1 cellular context compared by ENCODE assay signal in the genomic region with DNA sequence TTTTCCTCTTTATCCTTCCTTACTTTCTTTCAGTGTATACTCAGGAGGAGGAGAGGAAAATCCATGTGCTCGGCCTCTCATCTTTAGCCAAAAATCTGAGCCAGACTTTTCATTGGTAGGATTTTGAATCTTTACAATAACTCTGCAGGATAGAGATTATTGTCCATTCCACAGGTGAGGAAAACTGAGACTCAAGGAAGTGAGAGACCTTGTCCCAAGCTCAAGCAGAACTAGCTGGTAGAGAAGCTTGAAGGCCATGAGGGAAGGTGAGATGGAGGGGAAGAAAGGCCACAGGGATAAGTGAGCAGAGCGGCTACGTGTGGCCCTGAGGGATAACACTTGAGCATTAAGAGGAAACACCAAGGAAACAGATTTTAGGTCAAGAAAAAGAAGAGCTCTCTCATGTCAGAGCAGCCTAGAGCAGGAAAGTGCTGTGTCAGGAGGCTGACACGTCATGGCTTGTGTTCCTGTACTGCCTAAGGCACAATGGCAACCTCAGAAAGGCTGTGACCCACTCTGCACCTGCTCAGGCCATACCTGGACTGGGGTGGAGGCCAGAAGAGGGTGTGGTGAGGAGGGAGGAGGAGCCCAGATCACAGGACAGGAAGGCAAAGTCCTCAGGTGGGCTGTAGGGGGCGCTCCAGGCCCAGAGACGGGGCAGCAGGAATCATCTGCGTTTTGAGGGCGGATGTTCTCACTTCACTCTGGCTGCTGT.
A peak's percentile ranks its signal among the peaks of the same experiment; 100 is the strongest.
TF ChIP-seq lines count a peak whose summit lies in the region.

No MANE protein-coding gene starts in this region.

TF ChIP-seq in K562, 482 proteins besides CTCF, POLR2A, EP300 and RAD21 (continued from another document and continues in another):
- TF ChIP-seq ZNF318 (IDR thresholded peaks at IDR 0.05; ENCODE audit: borderline replicate concordance in 1 of 2, low read depth in 1 of 2), result no peak
- TF ChIP-seq DIDO1 (tag; IDR thresholded peaks at IDR 0.05; ENCODE audit: low read depth), result no peak
- TF ChIP-seq GABPB1 (CRISPR knock-in tag; IDR thresholded peaks at IDR 0.05), result no peak
- no peak for TF ChIP-seq MCM5 (IDR thresholded peaks at IDR 0.05; ENCODE audit: low read depth)
- no peak for TF ChIP-seq U2AF2 (optimal IDR thresholded peaks at IDR 0.05; ENCODE audit: low read depth, low read length)
- TF ChIP-seq, protein P1, sequence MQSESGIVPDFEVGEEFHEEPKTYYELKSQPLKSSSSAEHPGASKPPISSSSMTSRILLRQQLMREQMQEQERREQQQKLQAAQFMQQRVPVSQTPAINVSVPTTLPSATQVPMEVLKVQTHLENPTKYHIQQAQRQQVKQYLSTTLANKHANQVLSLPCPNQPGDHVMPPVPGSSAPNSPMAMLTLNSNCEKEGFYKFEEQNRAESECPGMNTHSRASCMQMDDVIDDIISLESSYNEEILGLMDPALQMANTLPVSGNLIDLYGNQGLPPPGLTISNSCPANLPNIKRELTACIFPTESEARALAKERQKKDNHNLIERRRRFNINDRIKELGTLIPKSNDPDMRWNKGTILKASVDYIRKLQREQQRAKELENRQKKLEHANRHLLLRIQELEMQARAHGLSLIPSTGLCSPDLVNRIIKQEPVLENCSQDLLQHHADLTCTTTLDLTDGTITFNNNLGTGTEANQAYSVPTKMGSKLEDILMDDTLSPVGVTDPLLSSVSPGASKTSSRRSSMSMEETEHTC (IDR thresholded peaks at IDR 0.05), result no peak
- no peak for TF ChIP-seq REST (CRISPR knock-in tag; IDR thresholded peaks at IDR 0.05; ENCODE audit: low read depth)
- no peak for TF ChIP-seq ZNF75A (CRISPR knock-in tag; IDR thresholded peaks at IDR 0.05)
- no peak for TF ChIP-seq NFXL1 (CRISPR knock-in tag; IDR thresholded peaks at IDR 0.05)
- TF ChIP-seq ZNF77 (CRISPR knock-in tag; IDR thresholded peaks at IDR 0.05), result no peak
- TF ChIP-seq ZNF3 (CRISPR knock-in tag; IDR thresholded peaks at IDR 0.05), result no peak
- no peak for TF ChIP-seq ZNF398 (CRISPR knock-in tag; IDR thresholded peaks at IDR 0.05)
- no peak for TF ChIP-seq ZNF764 (CRISPR knock-in tag; IDR thresholded peaks at IDR 0.05; ENCODE audit: low read depth)
- no peak for TF ChIP-seq ESRRB (CRISPR knock-in tag; IDR thresholded peaks at IDR 0.05; ENCODE audit: borderline replicate concordance)
- TF ChIP-seq, protein P2, sequence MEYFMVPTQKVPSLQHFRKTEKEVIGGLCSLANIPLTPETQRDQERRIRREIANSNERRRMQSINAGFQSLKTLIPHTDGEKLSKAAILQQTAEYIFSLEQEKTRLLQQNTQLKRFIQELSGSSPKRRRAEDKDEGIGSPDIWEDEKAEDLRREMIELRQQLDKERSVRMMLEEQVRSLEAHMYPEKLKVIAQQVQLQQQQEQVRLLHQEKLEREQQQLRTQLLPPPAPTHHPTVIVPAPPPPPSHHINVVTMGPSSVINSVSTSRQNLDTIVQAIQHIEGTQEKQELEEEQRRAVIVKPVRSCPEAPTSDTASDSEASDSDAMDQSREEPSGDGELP (CRISPR knock-in tag; IDR thresholded peaks at IDR 0.05; ENCODE audit: borderline replicate concordance), result peak; percentile 61; the same call in 1 of the 2 replicates
- no peak for TF ChIP-seq SRSF3 (IDR thresholded peaks at IDR 0.05; ENCODE audit: insufficient read depth, low read length)
- TF ChIP-seq L3MBTL2 (IDR thresholded peaks at IDR 0.05), result peak; percentile 23; the same call in 1 of the 2 replicates
- TF ChIP-seq ZNF431 (CRISPR knock-in tag; IDR thresholded peaks at IDR 0.05), result no peak
- TF ChIP-seq SIRT6 (IDR thresholded peaks at IDR 0.05; ENCODE audit: low read depth, low read length), result no peak
- TF ChIP-seq, protein P3, sequence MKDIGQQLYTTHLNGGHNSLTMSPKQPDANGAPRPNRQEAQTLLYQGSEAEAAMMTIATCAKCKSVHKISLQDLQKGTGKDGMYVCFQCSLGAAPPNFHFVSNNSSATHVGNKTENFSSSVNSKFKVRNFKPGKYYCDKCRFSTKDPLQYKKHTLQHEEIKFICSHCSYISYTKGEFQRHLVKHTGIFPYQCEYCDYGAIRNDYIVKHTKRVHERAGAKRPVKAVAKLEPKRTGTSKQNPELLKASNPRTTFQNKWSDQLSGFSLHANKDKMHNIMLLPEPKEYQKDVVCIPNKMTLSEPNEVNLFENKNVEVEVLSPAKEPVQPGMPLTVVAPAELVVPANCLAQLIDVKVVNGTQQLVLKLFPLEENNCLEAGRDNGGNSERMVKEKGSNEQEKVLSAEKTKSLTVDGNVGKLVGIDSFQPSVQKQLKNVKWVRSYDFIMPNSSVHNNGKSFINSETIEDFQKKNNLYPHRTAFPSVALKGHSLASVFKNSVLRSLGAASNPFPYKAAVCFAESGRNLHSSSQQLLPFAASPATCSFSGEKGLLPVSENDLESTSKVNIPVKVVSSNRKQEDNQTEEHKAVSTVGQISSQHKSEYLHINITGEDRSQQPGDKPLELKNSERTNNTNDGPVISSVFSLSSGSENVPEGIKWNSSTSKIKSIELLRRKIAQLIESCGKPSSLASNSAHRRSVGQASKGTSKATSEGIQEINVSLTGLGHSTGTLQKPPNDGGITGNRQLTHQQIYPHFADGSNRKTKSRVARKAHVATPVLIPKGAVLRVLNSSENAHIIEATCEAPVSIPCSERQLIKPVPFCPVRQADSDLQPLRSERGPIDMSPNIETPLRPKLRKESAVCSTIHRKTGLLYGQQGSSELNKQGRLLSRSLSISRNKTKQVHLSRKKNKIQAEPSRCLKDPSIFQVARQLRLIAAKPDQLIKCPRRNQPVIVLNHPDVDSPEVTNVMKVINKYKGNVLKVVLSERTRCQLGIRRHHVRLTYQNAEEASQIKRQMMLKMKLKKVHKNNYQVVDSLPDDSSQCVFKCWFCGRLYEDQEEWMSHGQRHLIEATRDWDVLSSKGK (CRISPR knock-in tag; IDR thresholded peaks at IDR 0.05), result no peak
- TF ChIP-seq, protein P4, sequence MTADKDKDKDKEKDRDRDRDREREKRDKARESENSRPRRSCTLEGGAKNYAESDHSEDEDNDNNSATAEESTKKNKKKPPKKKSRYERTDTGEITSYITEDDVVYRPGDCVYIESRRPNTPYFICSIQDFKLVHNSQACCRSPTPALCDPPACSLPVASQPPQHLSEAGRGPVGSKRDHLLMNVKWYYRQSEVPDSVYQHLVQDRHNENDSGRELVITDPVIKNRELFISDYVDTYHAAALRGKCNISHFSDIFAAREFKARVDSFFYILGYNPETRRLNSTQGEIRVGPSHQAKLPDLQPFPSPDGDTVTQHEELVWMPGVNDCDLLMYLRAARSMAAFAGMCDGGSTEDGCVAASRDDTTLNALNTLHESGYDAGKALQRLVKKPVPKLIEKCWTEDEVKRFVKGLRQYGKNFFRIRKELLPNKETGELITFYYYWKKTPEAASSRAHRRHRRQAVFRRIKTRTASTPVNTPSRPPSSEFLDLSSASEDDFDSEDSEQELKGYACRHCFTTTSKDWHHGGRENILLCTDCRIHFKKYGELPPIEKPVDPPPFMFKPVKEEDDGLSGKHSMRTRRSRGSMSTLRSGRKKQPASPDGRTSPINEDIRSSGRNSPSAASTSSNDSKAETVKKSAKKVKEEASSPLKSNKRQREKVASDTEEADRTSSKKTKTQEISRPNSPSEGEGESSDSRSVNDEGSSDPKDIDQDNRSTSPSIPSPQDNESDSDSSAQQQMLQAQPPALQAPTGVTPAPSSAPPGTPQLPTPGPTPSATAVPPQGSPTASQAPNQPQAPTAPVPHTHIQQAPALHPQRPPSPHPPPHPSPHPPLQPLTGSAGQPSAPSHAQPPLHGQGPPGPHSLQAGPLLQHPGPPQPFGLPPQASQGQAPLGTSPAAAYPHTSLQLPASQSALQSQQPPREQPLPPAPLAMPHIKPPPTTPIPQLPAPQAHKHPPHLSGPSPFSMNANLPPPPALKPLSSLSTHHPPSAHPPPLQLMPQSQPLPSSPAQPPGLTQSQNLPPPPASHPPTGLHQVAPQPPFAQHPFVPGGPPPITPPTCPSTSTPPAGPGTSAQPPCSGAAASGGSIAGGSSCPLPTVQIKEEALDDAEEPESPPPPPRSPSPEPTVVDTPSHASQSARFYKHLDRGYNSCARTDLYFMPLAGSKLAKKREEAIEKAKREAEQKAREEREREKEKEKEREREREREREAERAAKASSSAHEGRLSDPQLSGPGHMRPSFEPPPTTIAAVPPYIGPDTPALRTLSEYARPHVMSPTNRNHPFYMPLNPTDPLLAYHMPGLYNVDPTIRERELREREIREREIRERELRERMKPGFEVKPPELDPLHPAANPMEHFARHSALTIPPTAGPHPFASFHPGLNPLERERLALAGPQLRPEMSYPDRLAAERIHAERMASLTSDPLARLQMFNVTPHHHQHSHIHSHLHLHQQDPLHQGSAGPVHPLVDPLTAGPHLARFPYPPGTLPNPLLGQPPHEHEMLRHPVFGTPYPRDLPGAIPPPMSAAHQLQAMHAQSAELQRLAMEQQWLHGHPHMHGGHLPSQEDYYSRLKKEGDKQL (CRISPR knock-in tag; IDR thresholded peaks at IDR 0.05; ENCODE audit: borderline replicate concordance), result no peak
- TF ChIP-seq NR2C2 (CRISPR knock-in tag; IDR thresholded peaks at IDR 0.05), result no peak
- TF ChIP-seq NR2C2 (tag; IDR thresholded peaks at IDR 0.05), result no peak
- TF ChIP-seq FOXA1 (IDR thresholded peaks at IDR 0.05; ENCODE audit: borderline replicate concordance), result no peak
